ENCODE assay signal across 16 cellular contexts in genomic region chr3:122992138-122992537, GRCh38. TPM values are rescaled to one million over a fixed set of nuclear protein-coding genes. Genes with fewer than 3 reads are reported as not detected.
DNase-seq lines count a peak whose midpoint lies in the region; FAIRE-seq and TF ChIP-seq lines count a peak whose summit lies in the region.
"Had no signal": no experiment of that assay in that cellular context is flagged by ENCODE, and none has a peak within 500 bp of the region (broad histone marks: within the 10 kb centered on the region; RNA-seq: fewer than 3 reads in every experiment).

No MANE protein-coding gene starts in this region.

- no peak overlapping the region for H3K4me3 Mint-ChIP-seq in neural crest cell
- H3K4me3 Mint-ChIP-seq: CD4-positive, alpha-beta memory T cell had no signal

- FAIRE-seq in H1 (lab: Jason Lieb, UNC) (no peak), D721Med (lab: Jason Lieb, UNC) (no peak)
- FAIRE-seq: A549, H54 had no signal

- H3K23me2 ChIP-seq in H1 (ENCODE audit: low read depth, low read length) = no peaks in the 10 kb centered on the region

- no peaks in the 10 kb centered on the region for H3K9me3 ChIP-seq in H1 (ENCODE audit: insufficient read depth in 2 of 2, low read depth in 1 of 2, low read length in 1 of 2)
- no peaks in the 10 kb centered on the region for H3K9me3 ChIP-seq in A673 (ENCODE audit: low read depth, low read length, poor library complexity, severe bottlenecking)
- no peaks in the 10 kb centered on the region for H3K9me3 ChIP-seq in effector memory CD4-positive, alpha-beta T cell (ENCODE audit: control insufficient read depth, low read length)
- H3K9me3 ChIP-seq: A549 had no signal

- CTCF ChIA-PET in H1 (lab: Charles Lee; ENCODE audit: partially characterized antibody) = interaction anchor here (0.7 to 2.1 kb wide), 4 partner anchors 27 to 431 kb away, joined by 3 to 6 read pairs (median 4); no protein-coding TSS in a partner anchor
- CTCF ChIA-PET in A673 (lab: Charles Lee) = no interaction called here

- H4K20me1 ChIP-seq in H1 (replicated peaks in 1 of 2; ENCODE audit: control insufficient read depth in 1 of 2, insufficient read depth in 2 of 2, low read length in 2 of 2) = no peaks in the 10 kb centered on the region

- no peak overlapping the region for H3K18ac ChIP-seq in H1 (ENCODE audit: extremely low read depth, low read length)

- DNase-seq in CD1c-positive myeloid dendritic cell (ENCODE audit: extremely low spot score) (peak; percentile 11), H1 (ENCODE audit: low read depth in 1 of 2, low spot score in 2 of 2) (no peak), neural crest cell (ENCODE audit: low read depth, low spot score) (no peak), A673 (ENCODE audit: low spot score) (no peak), D721Med (ENCODE audit: insufficient read length, low spot score) (no peak)
- no peak for DNase-seq in effector memory CD4-positive, alpha-beta T cell
- DNase-seq in activated naive CD4-positive, alpha-beta T cell treated with anti-CD3 and anti-CD28 coated beads, Interleukin-2, amount 50 U/mL, for 16 hours = no peak
- DNase-seq: C1 segment of cervical spinal cord; CD4-positive, alpha-beta memory T cell; DMS153; DND-41; GF-D8; IMR-90; KBM-7 had no signal

- H2BK120ac ChIP-seq in H1 (replicated peaks; ENCODE audit: low read depth, low read length) = no peak overlapping the region

- no peak overlapping the region for H3K4me2 ChIP-seq in H1 (ENCODE audit: insufficient read depth in 1 of 2, low read depth in 2 of 2, low read length in 2 of 2)
- H3K4me2 ChIP-seq: A549 had no signal

- H2BK20ac ChIP-seq in H1 (ENCODE audit: low read length) = no peak overlapping the region

- H3K79me2 ChIP-seq in H1 (ENCODE audit: control insufficient read depth in 1 of 2, insufficient read depth in 2 of 2, low read length in 2 of 2) = no peaks in the 10 kb centered on the region

- peaks cover 68% of the 10 kb centered on the region for H3K4me1 Mint-ChIP-seq in neural crest cell
- H3K4me1 Mint-ChIP-seq: CD4-positive, alpha-beta memory T cell had no signal

- peak overlapping the region; percentile 94; the same call in 1 of the 2 replicates for H2BK12ac ChIP-seq in H1 (ENCODE audit: low read depth, low read length)

- no TSS peak for BruUV-seq in A673 (replicated peaks; lab: Mats Ljungman, UMichigan)

- no peak overlapping the region; the same call in 1 of the 2 replicates for H2BK15ac ChIP-seq in H1 (ENCODE audit: low read length)

- no peak overlapping the region for H3K14ac ChIP-seq in H1 (ENCODE audit: insufficient read length)

- TF ChIP-seq RAD21 in H1 (IDR thresholded peaks at IDR 0.05 in 1 of 2, conservative IDR thresholded peaks at IDR 0.05 in 1 of 2; ENCODE audit: low read depth in 2 of 2, low read length in 2 of 2) = no peak

- H3K56ac ChIP-seq in H1 (replicated peaks; ENCODE audit: insufficient read length, low read depth, low read length) = no peak overlapping the region

- TF ChIP-seq EP300 in H1 (IDR thresholded peaks at IDR 0.05; ENCODE audit: borderline replicate concordance in 1 of 2, low read depth in 2 of 2, low read length in 2 of 2) = no peak

- no peak overlapping the region; the same call in 1 of the 2 replicates for H4K8ac ChIP-seq in H1 (ENCODE audit: extremely low read depth, insufficient read depth, low read length)

- H3K27ac Mint-ChIP-seq in neural crest cell (ENCODE audit: unreplicated experiment) = peak overlapping the region; percentile 50
- H3K27ac Mint-ChIP-seq: CD4-positive, alpha-beta memory T cell had no signal

- no peak overlapping the region for H2AFZ ChIP-seq in H1 (ENCODE audit: low read length)

- H2BK5ac ChIP-seq in H1 (ENCODE audit: low read depth, low read length) = no peak overlapping the region

- 80% methylated on average over 6 of the region's 6 CpGs; no CpG with 5 or more reads in 1 of the 2 experiments for WGBS in H1 (ENCODE audit: extremely low coverage in 1 of 2, insufficient coverage in 1 of 2, insufficient read length in 1 of 2, insufficient replicate concordance in 2 of 2, low coverage in 1 of 2, low lambda C conversion rate in 2 of 2, missing lambda C conversion rate in 1 of 2), 2 experiments

- TF ChIP-seq CTCF in H1 (IDR thresholded peaks at IDR 0.05; ENCODE audit: control extremely low read depth in 1 of 3, insufficient read depth in 1 of 3, low read depth in 1 of 3, low read length in 3 of 3) = no peak
- no peak for TF ChIP-seq CTCF in neural crest cell (conservative IDR thresholded peaks at IDR 0.05)
- no peak for TF ChIP-seq CTCF in A673 (conservative IDR thresholded peaks at IDR 0.05; ENCODE audit: low read depth, low read length)
- TF ChIP-seq CTCF in D721Med (IDR thresholded peaks at IDR 0.05; ENCODE audit: insufficient read depth, missing control alignments) = no peak

- H3K36me3 ChIP-seq in H1 (ENCODE audit: control insufficient read depth in 2 of 4, insufficient read depth in 4 of 4, low read length in 3 of 4) = no peaks in the 10 kb centered on the region; a peak in 1 of 8 replicates
- no peaks in the 10 kb centered on the region for H3K36me3 ChIP-seq in A673 (ENCODE audit: insufficient read depth, low read length, poor library complexity, severe bottlenecking)
- H3K36me3 ChIP-seq in effector memory CD4-positive, alpha-beta T cell (ENCODE audit: control insufficient read depth, insufficient read depth, low read length) = no peaks in the 10 kb centered on the region

- no peaks in the 10 kb centered on the region for H3K36me3 Mint-ChIP-seq in neural crest cell (ENCODE audit: low read depth)
- H3K36me3 Mint-ChIP-seq: CD4-positive, alpha-beta memory T cell had no signal

- no peak overlapping the region for H4K5ac ChIP-seq in H1 (ENCODE audit: insufficient read length, low read depth, low read length)

- POLR2A ChIA-PET in H1 (lab: Charles Lee; ENCODE audit: partially characterized antibody) (no interaction called here), A673 (lab: Charles Lee; ENCODE audit: low non-redundant PET) (no interaction called here)

- H2AK5ac ChIP-seq in H1 (ENCODE audit: low read depth, low read length) = no peak overlapping the region

- H3K9ac ChIP-seq in H1 (replicated peaks in 1 of 4; ENCODE audit: extremely low read depth in 1 of 4, low read depth in 3 of 4, low read length in 3 of 4) = no peak overlapping the region

- H3K27ac ChIP-seq in H1 (ENCODE audit: low read depth, low read length) (no peak overlapping the region), A673 (ENCODE audit: low read depth, low read length, poor library complexity, severe bottlenecking) (no peak overlapping the region)
- no peak overlapping the region for H3K27ac ChIP-seq in effector memory CD4-positive, alpha-beta T cell (ENCODE audit: insufficient read depth, low read length, poor library complexity, severe bottlenecking)
- H3K27ac ChIP-seq: A549 had no signal

- H3K23ac ChIP-seq in H1 (ENCODE audit: insufficient read length) = no peak overlapping the region

- no peaks in the 10 kb centered on the region for H3K27me3 Mint-ChIP-seq in neural crest cell (ENCODE audit: low read depth)

- no peak overlapping the region for H4K91ac ChIP-seq in H1 (replicated peaks; ENCODE audit: insufficient read length, low read length)

- H3K4me1 ChIP-seq in H1 (replicated peaks in 1 of 4; ENCODE audit: control insufficient read depth in 3 of 4, insufficient read depth in 4 of 4, low read length in 3 of 4) (peaks cover 17 to 31% (median 20%) of the 10 kb centered on the region in 4 experiments), A673 (ENCODE audit: insufficient read depth, low read length, poor library complexity, severe bottlenecking) (no peaks in the 10 kb centered on the region)
- no peaks in the 10 kb centered on the region for H3K4me1 ChIP-seq in effector memory CD4-positive, alpha-beta T cell (ENCODE audit: control insufficient read depth, insufficient read depth, low read length, poor library complexity, severe bottlenecking)
- H3K4me1 ChIP-seq: A549 had no signal

- intact Hi-C loops in A673 (cut with micrococcal nuclease; ENCODE audit: unreplicated experiment) = no loop called here

- TF ChIP-seq POLR2A in H1 (IDR thresholded peaks at IDR 0.05; ENCODE audit: control extremely low read depth in 1 of 2, low read depth in 2 of 2, low read length in 2 of 2) = no peak

- H3K79me1 ChIP-seq in H1 (ENCODE audit: low read depth, low read length) = no peaks in the 10 kb centered on the region; the same call in 1 of the 2 replicates

- H3K9me3 Mint-ChIP-seq in neural crest cell = no peaks in the 10 kb centered on the region
- H3K9me3 Mint-ChIP-seq: CD4-positive, alpha-beta memory T cell had no signal

- H3K4me3 ChIP-seq in H1 (ENCODE audit: extremely low read depth in 1 of 4, insufficient read depth in 2 of 4, low read depth in 3 of 4, low read length in 4 of 4) (no peak overlapping the region), A673 (ENCODE audit: low read depth, low read length, poor library complexity, severe bottlenecking) (no peak overlapping the region)
- no peak overlapping the region for H3K4me3 ChIP-seq in effector memory CD4-positive, alpha-beta T cell (ENCODE audit: insufficient read depth, low read depth, low read length, poor library complexity, severe bottlenecking)
- H3K4me3 ChIP-seq: A549 had no signal

- H3K27me3 ChIP-seq in H1 (replicated peaks in 1 of 4; ENCODE audit: control insufficient read depth in 3 of 4, extremely low read depth in 1 of 4, insufficient read depth in 3 of 4, low read length in 3 of 4) (no peaks in the 10 kb centered on the region; a peak in 1 of 7 replicates), A673 (replicated peaks; ENCODE audit: insufficient read depth, low read depth, low read length, poor library complexity) (peaks cover 98% of the 10 kb centered on the region)
- H3K27me3 ChIP-seq in effector memory CD4-positive, alpha-beta T cell (replicated peaks; ENCODE audit: control insufficient read depth, insufficient read depth, low read length, poor library complexity, severe bottlenecking) = no peaks in the 10 kb centered on the region

- peak overlapping the region; percentile 19 for H3K4ac ChIP-seq in H1 (replicated peaks; ENCODE audit: insufficient read length, low read depth, low read length)

TF ChIP-seq in H1, 55 proteins besides CTCF, POLR2A, EP300 and RAD21 (continues in another document):
- no peak for TF ChIP-seq CREB1 (IDR thresholded peaks at IDR 0.05)
- no peak for TF ChIP-seq JUN (IDR thresholded peaks at IDR 0.05; ENCODE audit: low read depth, low read length)
- TF ChIP-seq NANOG (IDR thresholded peaks at IDR 0.05; ENCODE audit: insufficient read depth, low read depth, low read length, poor library complexity, severe bottlenecking) = no peak
- TF ChIP-seq SRF (IDR thresholded peaks at IDR 0.05; ENCODE audit: low read depth, low read length) = no peak

RNA-seq across cellular contexts. Expression of gene SEMA5B, which starts 35.4 kb away (rescaled TPM):
- total RNA-seq in H1 (2021; fragmentation: NEBNext Ultra II Directional; extraction: Animal tissue kit (Norgen Biotek cat#: 25700)) = 19.9 and 22.4 TPM in 2 replicates
- 13.1 and 18.8 TPM in 2 replicates for polyA plus RNA-seq in H1 (2011; rRNA removed)
- 14.6 TPM for polyA plus RNA-seq in H1 (2011; cell fraction: cytosol; rRNA removed)
- polyA plus RNA-seq in H1 (2011; cell fraction: nucleus; rRNA removed) = 46.9 TPM
- 35.4 to 44.8 TPM (median 39.3 TPM) in 4 replicates for polyA plus RNA-seq in H1 (2012, experiment 1 of 2)
- 34.1 TPM for polyA plus RNA-seq in H1 (2012, experiment 2 of 2)
- 21.6 TPM for polyA plus RNA-seq in H1 (2013, experiment 1 of 2)
- polyA plus RNA-seq in H1 (2013, experiment 2 of 2) = 18.3 TPM
- polyA minus RNA-seq in H1 (2011; rRNA and poly(A)+ RNA removed) = 19.3 and 20.2 TPM in 2 replicates
- 13.8 TPM for polyA minus RNA-seq in H1 (2011; cell fraction: cytosol; rRNA and poly(A)+ RNA removed)
- polyA minus RNA-seq in H1 (2011; cell fraction: nucleus; rRNA and poly(A)+ RNA removed) = 24.5 TPM
- total RNA-seq in neural crest cell (48.8 and 57.3 TPM in 2 replicates), A673 (2021) (7.6 and 9.2 TPM in 2 replicates)
- total RNA-seq: CD4-positive, alpha-beta memory T cell; IMR-90 had no signal
- polyA plus RNA-seq: CD4-positive, alpha-beta memory T cell; IMR-90 had no signal
